ENCODE assay signal across 22 cellular contexts in the genomic region with DNA sequence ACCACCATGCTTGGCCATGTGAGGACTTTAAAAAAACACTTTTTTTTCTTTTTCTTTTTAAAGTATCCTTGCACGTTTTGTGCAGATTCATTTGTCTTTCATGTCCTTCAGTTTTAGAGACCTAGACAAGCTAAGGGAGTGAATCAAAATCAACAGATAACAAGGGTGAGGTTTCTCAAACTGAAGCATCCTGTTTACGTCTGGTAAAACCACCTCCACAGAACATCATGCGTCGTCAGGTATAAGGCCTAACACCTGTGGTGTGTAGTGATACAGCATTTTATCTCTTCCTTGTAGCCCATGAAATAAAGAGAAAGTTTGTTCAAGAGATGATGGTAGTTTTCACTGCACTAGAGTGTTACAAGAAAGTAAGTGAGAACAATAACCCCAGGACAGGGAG. TPM values are rescaled to one million over a fixed set of nuclear protein-coding genes. Genes with fewer than 3 reads are reported as not detected.
A peak's percentile ranks its signal among the peaks of the same experiment; 100 is the strongest.
DNase-seq lines count a peak whose midpoint lies in the region; ATAC-seq and TF ChIP-seq lines count a peak whose summit lies in the region.
"Had no signal": no experiment of that assay in that cellular context is flagged by ENCODE, and none has a peak within 500 bp of the region (broad histone marks: within the 10 kb centered on the region; RNA-seq: fewer than 3 reads in every experiment).

No MANE protein-coding gene starts in this region.

- H3K9me3 ChIP-seq in CD8-positive, alpha-beta T cell (ENCODE audit: low read length) = peaks cover 6% of the 10 kb centered on the region
- peaks cover 0 to 10% (median 0%) of the 10 kb centered on the region in 3 experiments for H3K9me3 ChIP-seq in naive thymus-derived CD4-positive, alpha-beta T cell (ENCODE audit: control insufficient read depth in 2 of 3, low read length in 3 of 3)
- H3K9me3 ChIP-seq: SJCRH30 had no signal

- peak overlapping the region; percentile 55 for H3K27ac Mint-ChIP-seq in activated CD4-positive, alpha-beta T cell treated with anti-CD3 and anti-CD28 coated beads, Interleukin-2, amount 10 ng/mL, durations not matched to agents 7 days and 5 days
- no peak overlapping the region for H3K27ac Mint-ChIP-seq in activated CD4-positive, alpha-beta T cell treated with anti-CD3 and anti-CD28 coated beads for 36 hours
- no peak overlapping the region for H3K27ac Mint-ChIP-seq in CD8-positive, alpha-beta T cell
- peak overlapping the region; percentile 80 for H3K27ac Mint-ChIP-seq in T-helper 2 cell treated with Interferon-gamma antibody and Interleukin-4, amounts not matched to agents 5 μg/mL and 100 μg/mL, for 36 hours
- H3K27ac Mint-ChIP-seq in naive thymus-derived CD4-positive, alpha-beta T cell = peak overlapping the region in 1 of 9 donors; percentile 80
- H3K27ac Mint-ChIP-seq in CD14-positive monocyte = no peak overlapping the region

- ATAC-seq in activated CD4-positive, alpha-beta T cell treated with anti-CD3 and anti-CD28 coated beads for 36 hours = no peak
- ATAC-seq in CD8-positive, alpha-beta T cell = peak; percentile 34
- ATAC-seq in naive thymus-derived CD4-positive, alpha-beta T cell = peak; percentile 86

- POLR2A ChIA-PET in activated CD4-positive, alpha-beta T cell treated with anti-CD3 and anti-CD28 coated beads, Interleukin-2, amount 10 ng/mL, durations not matched to agents 7 days and 5 days (lab: Charles Lee) = no interaction called here
- POLR2A ChIA-PET in activated CD4-positive, alpha-beta T cell treated with anti-CD3 and anti-CD28 coated beads for 36 hours (lab: Charles Lee) = interaction anchor here (0.6 kb wide), 1 partner anchor 108 kb away, joined by 7 read pairs; no protein-coding TSS in a partner anchor
- POLR2A ChIA-PET in CD8-positive, alpha-beta T cell (lab: Charles Lee) = no interaction called here
- POLR2A ChIA-PET in naive thymus-derived CD4-positive, alpha-beta T cell (lab: Charles Lee) = no interaction called here

- H3K4me3 ChIP-seq in CD8-positive, alpha-beta T cell (ENCODE audit: low read depth, low read length) = no peak overlapping the region
- no peak overlapping the region for H3K4me3 ChIP-seq in naive thymus-derived CD4-positive, alpha-beta T cell (ENCODE audit: low read length)
- H3K4me3 ChIP-seq: SJCRH30 had no signal

- TF ChIP-seq CTCF in CD8-positive, alpha-beta T cell (IDR thresholded peaks at IDR 0.05) = no peak
- no peak for TF ChIP-seq CTCF in CD14-positive monocyte (IDR thresholded peaks at IDR 0.05)

- H3K27me3 Mint-ChIP-seq in activated CD4-positive, alpha-beta T cell treated with anti-CD3 and anti-CD28 coated beads, Interleukin-2, amount 10 ng/mL, durations not matched to agents 7 days and 5 days = peaks cover 5% of the 10 kb centered on the region
- peaks cover 2% of the 10 kb centered on the region for H3K27me3 Mint-ChIP-seq in activated CD4-positive, alpha-beta T cell treated with anti-CD3 and anti-CD28 coated beads for 36 hours
- peaks cover 20% of the 10 kb centered on the region for H3K27me3 Mint-ChIP-seq in CD8-positive, alpha-beta T cell (ENCODE audit: low read depth)
- H3K27me3 Mint-ChIP-seq in T-helper 2 cell treated with Interferon-gamma antibody and Interleukin-4, amounts not matched to agents 5 μg/mL and 100 μg/mL, for 36 hours (ENCODE audit: low read depth) = peaks cover 5% of the 10 kb centered on the region
- peaks cover 0 to 30% (median 14%) of the 10 kb centered on the region in 5 donors for H3K27me3 Mint-ChIP-seq in naive thymus-derived CD4-positive, alpha-beta T cell
- H3K27me3 Mint-ChIP-seq in CD14-positive monocyte (ENCODE audit: low read depth in 3 of 3) = peaks cover 0 to 3% (median 2%) of the 10 kb centered on the region in 3 donors

- no peak overlapping the region for H3K27ac ChIP-seq in CD8-positive, alpha-beta T cell (ENCODE audit: low read depth, low read length)
- no peak overlapping the region for H3K27ac ChIP-seq in naive thymus-derived CD4-positive, alpha-beta T cell (ENCODE audit: low read depth, low read length)
- H3K27ac ChIP-seq: SJCRH30 had no signal

- H3K27me3 ChIP-seq in CD8-positive, alpha-beta T cell (ENCODE audit: insufficient read depth, low read length) = peaks cover 3% of the 10 kb centered on the region
- H3K27me3 ChIP-seq in naive thymus-derived CD4-positive, alpha-beta T cell (ENCODE audit: control insufficient read depth in 2 of 2, insufficient read depth in 2 of 2, low read length in 2 of 2) = peaks cover 0 to 3% of the 10 kb centered on the region in 2 donors

- no peaks in the 10 kb centered on the region for H3K4me1 ChIP-seq in CD8-positive, alpha-beta T cell (ENCODE audit: insufficient read depth, low read length)
- no peaks in the 10 kb centered on the region for H3K4me1 ChIP-seq in naive thymus-derived CD4-positive, alpha-beta T cell (ENCODE audit: control insufficient read depth in 2 of 2, insufficient read depth in 2 of 2, low read length in 2 of 2)
- H3K4me1 ChIP-seq: SJCRH30 had no signal

- DNase-seq in activated CD4-positive, alpha-beta T cell treated with anti-CD3 and anti-CD28 coated beads, Interleukin-2, amount 10 ng/mL, durations not matched to agents 7 days and 5 days = no peak
- DNase-seq in activated CD4-positive, alpha-beta T cell treated with anti-CD3 and anti-CD28 coated beads for 36 hours = no peak
- no peak for DNase-seq in CD8-positive, alpha-beta T cell
- no peak for DNase-seq in T-helper 2 cell treated with Interferon-gamma antibody and Interleukin-4, amounts not matched to agents 5 μg/mL and 100 μg/mL, for 36 hours (ENCODE audit: low spot score)
- DNase-seq in naive thymus-derived CD4-positive, alpha-beta T cell = peak in 3 of 9 donors; percentile 9 to 24 (median 18)
- DNase-seq in HK-2 (ENCODE audit: unreplicated experiment) (no peak), middle frontal gyrus (ENCODE audit: extremely low spot score, low spot score) (no peak), CD14-positive monocyte (ENCODE audit: low spot score) (no peak)
- DNase-seq: 8988T, AML-193, C1 segment of cervical spinal cord, COR-L47, DMS79, Karpas-422, MV-4-11, NCI-H1105 treated with DMSO at 0.1 percent for 48 hours, NCI-H2081, NCI-H2171 treated with DMSO at 0.1 percent for 48 hours, NCI-H526, OCI-M1, SJCRH30 had no signal

- no peak overlapping the region for H3K4me3 Mint-ChIP-seq in activated CD4-positive, alpha-beta T cell treated with anti-CD3 and anti-CD28 coated beads, Interleukin-2, amount 10 ng/mL, durations not matched to agents 7 days and 5 days
- no peak overlapping the region for H3K4me3 Mint-ChIP-seq in activated CD4-positive, alpha-beta T cell treated with anti-CD3 and anti-CD28 coated beads for 36 hours
- no peak overlapping the region for H3K4me3 Mint-ChIP-seq in CD8-positive, alpha-beta T cell
- H3K4me3 Mint-ChIP-seq in T-helper 2 cell treated with Interferon-gamma antibody and Interleukin-4, amounts not matched to agents 5 μg/mL and 100 μg/mL, for 36 hours = peak overlapping the region; percentile 10
- peak overlapping the region in 1 of 10 donors; percentile 30 for H3K4me3 Mint-ChIP-seq in naive thymus-derived CD4-positive, alpha-beta T cell
- no peak overlapping the region for H3K4me3 Mint-ChIP-seq in CD14-positive monocyte

- H3K9me3 Mint-ChIP-seq in activated CD4-positive, alpha-beta T cell treated with anti-CD3 and anti-CD28 coated beads, Interleukin-2, amount 10 ng/mL, durations not matched to agents 7 days and 5 days = peaks cover 10% of the 10 kb centered on the region
- H3K9me3 Mint-ChIP-seq in activated CD4-positive, alpha-beta T cell treated with anti-CD3 and anti-CD28 coated beads for 36 hours (ENCODE audit: low read depth) = peaks cover 8% of the 10 kb centered on the region
- H3K9me3 Mint-ChIP-seq in CD8-positive, alpha-beta T cell = peaks cover 8% of the 10 kb centered on the region
- H3K9me3 Mint-ChIP-seq in T-helper 2 cell treated with Interferon-gamma antibody and Interleukin-4, amounts not matched to agents 5 μg/mL and 100 μg/mL, for 36 hours = peaks cover 16% of the 10 kb centered on the region
- H3K9me3 Mint-ChIP-seq in naive thymus-derived CD4-positive, alpha-beta T cell = peaks cover 5 to 21% (median 9%) of the 10 kb centered on the region in 11 donors
- peaks cover 7 to 23% (median 16%) of the 10 kb centered on the region in 7 donors for H3K9me3 Mint-ChIP-seq in CD14-positive monocyte

- intact Hi-C loops in activated CD4-positive, alpha-beta T cell treated with anti-CD3 and anti-CD28 coated beads for 36 hours (cut with DNase I, micrococcal nuclease) = no loop called here
- intact Hi-C loops in CD8-positive, alpha-beta T cell (cut with DNase I, micrococcal nuclease) = no loop called here
- intact Hi-C loops in naive thymus-derived CD4-positive, alpha-beta T cell (cut with micrococcal nuclease) = no loop called here
- intact Hi-C loops in CD14-positive monocyte (cut with micrococcal nuclease) = no loop called here

- H3K36me3 Mint-ChIP-seq in activated CD4-positive, alpha-beta T cell treated with anti-CD3 and anti-CD28 coated beads, Interleukin-2, amount 10 ng/mL, durations not matched to agents 7 days and 5 days (ENCODE audit: low read depth) = peaks cover 3% of the 10 kb centered on the region
- peaks cover 4% of the 10 kb centered on the region for H3K36me3 Mint-ChIP-seq in activated CD4-positive, alpha-beta T cell treated with anti-CD3 and anti-CD28 coated beads for 36 hours (ENCODE audit: low read depth)
- H3K36me3 Mint-ChIP-seq in CD8-positive, alpha-beta T cell = no peaks in the 10 kb centered on the region
- peaks cover 5% of the 10 kb centered on the region for H3K36me3 Mint-ChIP-seq in T-helper 2 cell treated with Interferon-gamma antibody and Interleukin-4, amounts not matched to agents 5 μg/mL and 100 μg/mL, for 36 hours (ENCODE audit: low read depth)
- peaks cover 0 to 19% (median 6%) of the 10 kb centered on the region in 5 donors for H3K36me3 Mint-ChIP-seq in naive thymus-derived CD4-positive, alpha-beta T cell
- no peaks in the 10 kb centered on the region for H3K36me3 Mint-ChIP-seq in CD14-positive monocyte

- no peaks in the 10 kb centered on the region for H3K36me3 ChIP-seq in CD8-positive, alpha-beta T cell (ENCODE audit: insufficient read depth, low read length)
- no peaks in the 10 kb centered on the region for H3K36me3 ChIP-seq in naive thymus-derived CD4-positive, alpha-beta T cell (ENCODE audit: control insufficient read depth in 2 of 3, insufficient read depth in 3 of 3, low read length in 3 of 3)
- H3K36me3 ChIP-seq: SJCRH30 had no signal

- CTCF ChIA-PET in activated CD4-positive, alpha-beta T cell treated with anti-CD3 and anti-CD28 coated beads, Interleukin-2, amount 10 ng/mL, durations not matched to agents 7 days and 5 days (lab: Charles Lee) = interaction anchor here (4.0 kb wide), 1 partner anchor 30 kb away, joined by 17 read pairs; no protein-coding TSS in a partner anchor
- CTCF ChIA-PET in activated CD4-positive, alpha-beta T cell treated with anti-CD3 and anti-CD28 coated beads for 36 hours (lab: Charles Lee) = interaction anchor here (1.1 to 1.8 kb wide), 2 partner anchors 8 to 31 kb away, joined by 4 to 9 read pairs; no protein-coding TSS in a partner anchor
- CTCF ChIA-PET in CD8-positive, alpha-beta T cell (lab: Charles Lee) = interaction anchor here (1.3 to 1.6 kb wide), 2 partner anchors 49 to 91 kb away, joined by 3 to 4 read pairs; no protein-coding TSS in a partner anchor
- CTCF ChIA-PET in naive thymus-derived CD4-positive, alpha-beta T cell (lab: Charles Lee) = no interaction called here

- H3K4me1 Mint-ChIP-seq in activated CD4-positive, alpha-beta T cell treated with anti-CD3 and anti-CD28 coated beads, Interleukin-2, amount 10 ng/mL, durations not matched to agents 7 days and 5 days = peaks cover 7% of the 10 kb centered on the region
- H3K4me1 Mint-ChIP-seq in activated CD4-positive, alpha-beta T cell treated with anti-CD3 and anti-CD28 coated beads for 36 hours = peaks cover 27% of the 10 kb centered on the region
- peaks cover 2% of the 10 kb centered on the region for H3K4me1 Mint-ChIP-seq in CD8-positive, alpha-beta T cell (ENCODE audit: low read depth)
- peaks cover 13% of the 10 kb centered on the region for H3K4me1 Mint-ChIP-seq in T-helper 2 cell treated with Interferon-gamma antibody and Interleukin-4, amounts not matched to agents 5 μg/mL and 100 μg/mL, for 36 hours (ENCODE audit: low read depth)
- H3K4me1 Mint-ChIP-seq in naive thymus-derived CD4-positive, alpha-beta T cell = peaks cover 0 to 14% (median 2%) of the 10 kb centered on the region in 7 donors
- H3K4me1 Mint-ChIP-seq in CD14-positive monocyte = peaks cover 21% of the 10 kb centered on the region

RNA-seq across cellular contexts. Expression of a gene that starts 26.3 kb away (rescaled TPM):
- total RNA-seq in activated CD4-positive, alpha-beta T cell treated with anti-CD3 and anti-CD28 coated beads, Interleukin-2, amount 10 ng/mL, durations not matched to agents 7 days and 5 days = under 1 TPM; 0.58 to 0.67 TPM
- total RNA-seq in activated CD4-positive, alpha-beta T cell treated with anti-CD3 and anti-CD28 coated beads for 36 hours = under 1 TPM; 0.30 to 0.54 TPM
- under 1 TPM; 0.14 to 0.17 TPM for total RNA-seq in CD8-positive, alpha-beta T cell
- 10 to 100 TPM in 3 of 5 experiments, under 1 TPM in 2; 0.57 to 95.0 (median 13.4) TPM for total RNA-seq in naive thymus-derived CD4-positive, alpha-beta T cell
- not detected for polyA plus RNA-seq in naive thymus-derived CD4-positive, alpha-beta T cell
- polyA plus RNA-seq in CD14-positive monocyte = 10 to 100 TPM; 29.9 to 52.7 TPM
- total RNA-seq: SJCRH30 had no signal

RNA-seq across cellular contexts. Expression of a gene that starts 26.4 kb away (rescaled TPM):
- 10 to 100 TPM; 22.7 to 23.3 TPM for total RNA-seq in activated CD4-positive, alpha-beta T cell treated with anti-CD3 and anti-CD28 coated beads, Interleukin-2, amount 10 ng/mL, durations not matched to agents 7 days and 5 days
- total RNA-seq in activated CD4-positive, alpha-beta T cell treated with anti-CD3 and anti-CD28 coated beads for 36 hours = 1 to 10 TPM; 3.8 to 3.9 TPM
- total RNA-seq in CD8-positive, alpha-beta T cell = 1 to 10 TPM; 1.1 to 1.4 TPM
- 10 to 100 TPM in 2 of 5 experiments, 1 to 10 TPM in 3; 3.7 to 57.1 (median 7.8) TPM for total RNA-seq in naive thymus-derived CD4-positive, alpha-beta T cell
- polyA plus RNA-seq in naive thymus-derived CD4-positive, alpha-beta T cell = 1 to 10 TPM in 1 of 2 donors, under 1 TPM in 1; 0.24 to 1.4 TPM
- polyA plus RNA-seq in CD14-positive monocyte = 100 to 1,000 TPM; 209 to 249 TPM
- total RNA-seq: M059J, SJCRH30 had no signal

Comparison
In these comparisons a context has a peak if more than half of its experiments do, and no peak if none do; other contexts are left out.
1. H3K27ac Mint-ChIP-seq: peak in activated CD4-positive, alpha-beta T cell treated with anti-CD3 and anti-CD28 coated beads, Interleukin-2, amount 10 ng/mL, durations not matched to agents 7 days and 5 days (single experiment) and T-helper 2 cell treated with Interferon-gamma antibody and Interleukin-4, amounts not matched to agents 5 μg/mL and 100 μg/mL, for 36 hours (single experiment); none in activated CD4-positive, alpha-beta T cell treated with anti-CD3 and anti-CD28 coated beads for 36 hours (single experiment), CD8-positive, alpha-beta T cell (single experiment) and CD14-positive monocyte (0 of 7).